Comparison of ENCODE assay signal across 12 cellular contexts in genomic region chr16:21644674-21645073, GRCh38. TPM values are rescaled to one million over a fixed set of nuclear protein-coding genes. Genes with fewer than 3 reads are reported as not detected.
DNase-seq lines count a peak whose midpoint lies in the region; ATAC-seq and TF ChIP-seq lines count a peak whose summit lies in the region.
"Had no signal": no experiment of that assay in that cellular context is flagged by ENCODE, and none has a peak within 500 bp of the region (broad histone marks: within the 10 kb centered on the region; RNA-seq: fewer than 3 reads in every experiment).

No MANE protein-coding gene starts in this region.

- H3K36me3 Mint-ChIP-seq in activated CD8-positive, alpha-beta T cell treated with anti-CD3 and anti-CD28 coated beads for 36 hours (ENCODE audit: low read depth), result peaks cover 3% of the 10 kb centered on the region

- H3K4me3 Mint-ChIP-seq in activated CD8-positive, alpha-beta T cell treated with anti-CD3 and anti-CD28 coated beads for 36 hours, result peak overlapping the region; percentile 74

- CTCF ChIA-PET in activated CD8-positive, alpha-beta T cell treated with anti-CD3 and anti-CD28 coated beads for 36 hours (lab: Charles Lee), result interaction anchor here (0.9 to 2.9 kb wide), 9 partner anchors 13 to 356 kb away, joined by 3 to 33 read pairs (median 5); partner anchors contain the start of gene PDZD9

- no peak for DNase-seq in heart right ventricle
- no peak for DNase-seq in Right ventricle myocardium inferior (ENCODE audit: missing footprints)
- no peak for DNase-seq in activated CD8-positive, alpha-beta T cell treated with anti-CD3 and anti-CD28 coated beads for 36 hours
- DNase-seq in lower lobe of right lung, result no peak
- DNase-seq in upper lobe of right lung, result no peak
- DNase-seq: NCI-H187 treated with DMSO at 0.1 percent for 48 hours; stimulated activated CD4-positive, alpha-beta T cell treated with anti-CD3 and anti-CD28 coated beads, Interleukin-2, amount 100 ng/mL, for 48 hours had no signal

- H3K36me3 ChIP-seq in heart right ventricle (peaks cover 0 to 57% (median 0%) of the 10 kb centered on the region in 9 donors), lower lobe of right lung (peaks cover 31% of the 10 kb centered on the region), upper lobe of right lung (peaks cover 8% of the 10 kb centered on the region)

- peak overlapping the region in 5 of 10 donors; percentile 35 to 49 (median 43) for H3K4me3 ChIP-seq in heart right ventricle
- H3K4me3 ChIP-seq in lower lobe of right lung, result peak overlapping the region; percentile 37
- no peak overlapping the region for H3K4me3 ChIP-seq in upper lobe of right lung

- peak overlapping the region; percentile 93 for H3K27ac Mint-ChIP-seq in activated CD8-positive, alpha-beta T cell treated with anti-CD3 and anti-CD28 coated beads for 36 hours

- H3K27ac ChIP-seq in heart right ventricle (peak overlapping the region in 8 of 10 donors; percentile 46 to 86 (median 69)), lower lobe of right lung (peak overlapping the region; percentile 70), upper lobe of right lung (peak overlapping the region; percentile 67)

- H3K27me3 ChIP-seq in heart right ventricle (no peaks in the 10 kb centered on the region), lower lobe of right lung (ENCODE audit: low read depth) (no peaks in the 10 kb centered on the region), upper lobe of right lung (no peaks in the 10 kb centered on the region)

- POLR2A ChIA-PET in activated CD8-positive, alpha-beta T cell treated with anti-CD3 and anti-CD28 coated beads for 36 hours (lab: Charles Lee), result interaction anchor here (0.8 to 1.8 kb wide), 5 partner anchors 11 to 68 kb away, joined by 3 to 5 read pairs (median 3); no protein-coding TSS in a partner anchor

- intact Hi-C loops in heart right ventricle (cut with DNase I) (loop anchor here in 5 of 10 donors (5.0 to 10.0 kb wide), 5 partner anchors 42 to 308 kb away; partner anchors contain the start of genes METTL9 (in 2 of the 5) and UQCRC2 (in 1 of the 5)), Right ventricle myocardium inferior (cut with DNase I) (no loop called here), lower lobe of right lung (cut with DNase I) (no loop called here), upper lobe of right lung (cut with DNase I) (no loop called here)
- intact Hi-C loops in activated CD8-positive, alpha-beta T cell treated with anti-CD3 and anti-CD28 coated beads for 36 hours (cut with micrococcal nuclease), result loop anchor here (2.0 to 5.0 kb wide), 2 partner anchors 32 to 60 kb away; no protein-coding TSS in a partner anchor

- H3K4me1 Mint-ChIP-seq in activated CD8-positive, alpha-beta T cell treated with anti-CD3 and anti-CD28 coated beads for 36 hours (ENCODE audit: low read depth), result peaks cover 48% of the 10 kb centered on the region

- no peak for TF ChIP-seq CTCF in heart right ventricle (IDR thresholded peaks at IDR 0.05)
- no peak for TF ChIP-seq CTCF in activated CD8-positive, alpha-beta T cell treated with anti-CD3 and anti-CD28 coated beads for 36 hours (IDR thresholded peaks at IDR 0.05)
- no peak for TF ChIP-seq CTCF in lower lobe of right lung (IDR thresholded peaks at IDR 0.05)
- no peak for TF ChIP-seq CTCF in upper lobe of right lung (IDR thresholded peaks at IDR 0.05)

- ATAC-seq in heart right ventricle (no peak), Right ventricle myocardium inferior (no peak), lower lobe of right lung (no peak), upper lobe of right lung (no peak), HG03565 (IDR thresholded peaks at IDR 0.05; ENCODE audit: unreplicated experiment) (no peak), HG02588 (IDR thresholded peaks at IDR 0.05; ENCODE audit: unreplicated experiment) (no peak), GM18520 (IDR thresholded peaks at IDR 0.05; ENCODE audit: unreplicated experiment) (no peak)
- ATAC-seq in activated CD8-positive, alpha-beta T cell treated with anti-CD3 and anti-CD28 coated beads for 36 hours, result no peak

- H3K4me1 ChIP-seq in heart right ventricle (peaks cover 4 to 74% (median 27%) of the 10 kb centered on the region in 9 donors), lower lobe of right lung (peaks cover 42% of the 10 kb centered on the region), upper lobe of right lung (peaks cover 33% of the 10 kb centered on the region)

- H3K27me3 Mint-ChIP-seq in activated CD8-positive, alpha-beta T cell treated with anti-CD3 and anti-CD28 coated beads for 36 hours, result no peaks in the 10 kb centered on the region

- no peaks in the 10 kb centered on the region for H3K9me3 ChIP-seq in heart right ventricle
- no peaks in the 10 kb centered on the region for H3K9me3 ChIP-seq in lower lobe of right lung
- no peaks in the 10 kb centered on the region for H3K9me3 ChIP-seq in upper lobe of right lung

- 78 to 79% methylated on average over 4 of the region's 4 CpGs for WGBS in heart right ventricle, 2 donors

- H3K9me3 Mint-ChIP-seq in activated CD8-positive, alpha-beta T cell treated with anti-CD3 and anti-CD28 coated beads for 36 hours, result no peaks in the 10 kb centered on the region

RNA-seq across cellular contexts. Expression of gene IGSF6, which starts 7.7 kb away (rescaled TPM):
- total RNA-seq in heart right ventricle (10 to 100 TPM in 1 of 10 donors, 1 to 10 TPM in 6, under 1 TPM in 3; 0.78 to 14.5 (median 1.8) TPM), Right ventricle myocardium inferior (3.0 TPM), lower lobe of right lung (103 TPM), upper lobe of right lung (88.4 TPM)
- 1 to 10 TPM in 1 of 2 donors, under 1 TPM in 1; 0.55 to 1.7 TPM for polyA plus RNA-seq in heart right ventricle
- under 1 TPM in 1 of 2 experiments, not detected in 1; 0.20 TPM for total RNA-seq in activated CD8-positive, alpha-beta T cell treated with anti-CD3 and anti-CD28 coated beads for 36 hours
- total RNA-seq: HT-29, RPMI7951 had no signal

RNA-seq across cellular contexts. Expression of gene OTOA, which starts 19.1 kb away (rescaled TPM):
- total RNA-seq in heart right ventricle (under 1 TPM in 5 of 10 donors, not detected in 5; 0.06 to 0.21 (median 0.07) TPM), Right ventricle myocardium inferior (not detected), lower lobe of right lung (0.92 TPM), upper lobe of right lung (0.90 TPM)
- polyA plus RNA-seq in heart right ventricle, result under 1 TPM in 1 of 2 donors, not detected in 1; 0.07 TPM
- total RNA-seq in activated CD8-positive, alpha-beta T cell treated with anti-CD3 and anti-CD28 coated beads for 36 hours, result under 1 TPM in 1 of 2 experiments, not detected in 1; 0.09 TPM
- total RNA-seq: RPMI7951 had no signal

RNA-seq across cellular contexts. Expression of gene METTL9, which starts 45.3 kb away (rescaled TPM):
- total RNA-seq in heart right ventricle (10 to 100 TPM; 48.3 to 66.0 (median 52.4) TPM), Right ventricle myocardium inferior (43.7 TPM), lower lobe of right lung (74.1 TPM), upper lobe of right lung (84.0 TPM)
- 10 to 100 TPM; 11.9 to 35.7 TPM for polyA plus RNA-seq in heart right ventricle
- 100 to 1,000 TPM; 116 to 122 TPM for total RNA-seq in activated CD8-positive, alpha-beta T cell treated with anti-CD3 and anti-CD28 coated beads for 36 hours
